ENCODE assay signal across 12 cellular contexts in genomic region chr2:20421988-20422678, GRCh38. TPM values are rescaled to one million over a fixed set of nuclear protein-coding genes. Genes with fewer than 3 reads are reported as not detected.
A peak's percentile ranks its signal among the peaks of the same experiment; 100 is the strongest.
DNase-seq lines count a peak whose midpoint lies in the region; ATAC-seq and TF ChIP-seq lines count a peak whose summit lies in the region.
"Had no signal": no experiment of that assay in that cellular context is flagged by ENCODE, and none has a peak within 500 bp of the region (broad histone marks: within the 10 kb centered on the region; RNA-seq: fewer than 3 reads in every experiment).

No MANE protein-coding gene starts in this region.

- ATAC-seq in left cardiac atrium = peak; percentile 84 to 89
- no peak for ATAC-seq in GM19467 (IDR thresholded peaks at IDR 0.05; ENCODE audit: unreplicated experiment)

- TF ChIP-seq CTCF in WERI-Rb-1 (IDR thresholded peaks at IDR 0.05; ENCODE audit: low read depth, low read length) (no peak), retinal pigment epithelial cell (conservative IDR thresholded peaks at IDR 0.05; ENCODE audit: low read depth, low read length) (no peak)

- H3K27ac ChIP-seq in WERI-Rb-1 = no peak overlapping the region

- H3K4me3 ChIP-seq in WERI-Rb-1 (ENCODE audit: low read depth, low read length) = no peak overlapping the region
- H3K4me3 ChIP-seq in retinal pigment epithelial cell (ENCODE audit: low read length) = no peak overlapping the region
- H3K4me3 ChIP-seq: GM23338 had no signal

- H3K27me3 ChIP-seq in WERI-Rb-1 (ENCODE audit: insufficient read depth, low read depth, severe bottlenecking) = no peaks in the 10 kb centered on the region

- H3K9me3 ChIP-seq in WERI-Rb-1 (ENCODE audit: severe bottlenecking) = no peaks in the 10 kb centered on the region

- DNase-seq in EL (peak; percentile 88), WERI-Rb-1 (peak; percentile 6), left cardiac atrium (peak; percentile 91), retinal pigment epithelial cell (ENCODE audit: low read depth) (peak; percentile 30), NCI-H1417 treated with DMSO at 0.1 percent for 48 hours (lab: John Stamatoyannopoulos, UW) (no peak), NCI-H345 (lab: John Stamatoyannopoulos, UW) (no peak), NCI-H1105 (lab: John Stamatoyannopoulos, UW) (no peak)
- DNase-seq: DND-41; effector CD4-positive, alpha-beta T cell; NCI-H1105 treated with DMSO at 0.1 percent for 48 hours had no signal

- intact Hi-C loops in left cardiac atrium (cut with DNase I) = no loop called here

- H3K36me3 ChIP-seq in WERI-Rb-1 = no peaks in the 10 kb centered on the region

RNA-seq across cellular contexts. Expression of gene RHOB, which starts 24.7 kb away (rescaled TPM):
- total RNA-seq in left cardiac atrium = 100 to 1,000 TPM; 224 to 279 TPM

Comparison
In these comparisons a context has a peak if more than half of its experiments do, and no peak if none do; other contexts are left out.
1. DNase-seq: peak in EL (single experiment), WERI-Rb-1 (single experiment), left cardiac atrium (single experiment) and retinal pigment epithelial cell (single experiment); none in NCI-H1417 treated with DMSO at 0.1 percent for 48 hours (single experiment), NCI-H345 (single experiment) and NCI-H1105 (single experiment).